13 cellular contexts compared by ENCODE assay signal in genomic region chr14:45698462-45699134, GRCh38.
DNase-seq lines count a peak whose midpoint lies in the region; ATAC-seq and TF ChIP-seq lines count a peak whose summit lies in the region.
"Had no signal": no experiment of that assay in that cellular context is flagged by ENCODE, and none has a peak within 500 bp of the region (broad histone marks: within the 10 kb centered on the region; RNA-seq: fewer than 3 reads in every experiment).

No MANE protein-coding gene starts in this region.

- no peaks in the 10 kb centered on the region for H3K9me3 ChIP-seq in SJCRH30 (replicated peaks)
- no peaks in the 10 kb centered on the region for H3K9me3 ChIP-seq in left lung

- no peak for TF ChIP-seq CTCF in left lung (IDR thresholded peaks at IDR 0.05)

- ATAC-seq in left ventricle myocardium superior (peak; percentile 29), Right ventricle myocardium superior (ENCODE audit: poor library complexity) (no peak), left lung (peak; percentile 73), HG03159 (IDR thresholded peaks at IDR 0.05; ENCODE audit: unreplicated experiment) (no peak), HG03342 (IDR thresholded peaks at IDR 0.05; ENCODE audit: unreplicated experiment) (no peak)
- ATAC-seq: PC-3 had no signal

- DNase-seq in left ventricle myocardium superior (no peak), Right ventricle myocardium superior (no peak), SJCRH30 (peak; percentile 10 to 50), left lung (no peak)
- DNase-seq in effector CD8-positive, alpha-beta T cell (lab: John Stamatoyannopoulos, UW): no peak
- no peak for DNase-seq in activated CD8-positive, alpha-beta memory T cell treated with anti-CD3 and anti-CD28 coated beads, Interleukin-2, amount 50 U/mL, for 4 hours
- DNase-seq: activated CD4-positive, alpha-beta T cell treated with anti-CD3 and anti-CD28 coated beads, Interleukin-2, amount 10 ng/mL, durations not matched to agents 24 days and 14 days; PC-3; stimulated activated CD4-positive, alpha-beta T cell treated with anti-CD3 and anti-CD28 coated beads, Interleukin-1b, Interleukin-23, amount 100 ng/mL, for 48 hours; T-helper 2 cell had no signal

- no peaks in the 10 kb centered on the region for H3K36me3 ChIP-seq in SJCRH30
- H3K36me3 ChIP-seq in left lung: no peaks in the 10 kb centered on the region

- H3K4me3 ChIP-seq in SJCRH30: no peak overlapping the region
- H3K4me3 ChIP-seq in left lung: no peak overlapping the region

- H3K27ac ChIP-seq in SJCRH30 (no peak overlapping the region), left lung (peak overlapping the region in 1 of 2 donors; percentile 4)
- H3K27ac ChIP-seq: parathyroid adenoma had no signal

- intact Hi-C loops in left ventricle myocardium superior (cut with micrococcal nuclease) (no loop called here), Right ventricle myocardium superior (cut with DNase I) (no loop called here), left lung (cut with DNase I) (no loop called here)

- H3K27me3 ChIP-seq in SJCRH30: no peaks in the 10 kb centered on the region
- H3K27me3 ChIP-seq in left lung: no peaks in the 10 kb centered on the region

- H3K4me1 ChIP-seq in SJCRH30 (no peaks in the 10 kb centered on the region), left lung (no peaks in the 10 kb centered on the region)
- H3K4me1 ChIP-seq: parathyroid adenoma had no signal

Comparison
In these comparisons a context has a peak if more than half of its experiments do, and no peak if none do; other contexts are left out.
1. ATAC-seq: peak in left ventricle myocardium superior (single experiment) and left lung (single experiment); none in Right ventricle myocardium superior (single experiment), HG03159 (single experiment) and HG03342 (single experiment).
2. DNase-seq: peak in SJCRH30 (2 of 2); none in left ventricle myocardium superior (single experiment), Right ventricle myocardium superior (single experiment), left lung (0 of 2), effector CD8-positive, alpha-beta T cell (single experiment) and activated CD8-positive, alpha-beta memory T cell treated with anti-CD3 and anti-CD28 coated beads, Interleukin-2, amount 50 U/mL, for 4 hours (single experiment).